21 cellular contexts compared by ENCODE assay signal in genomic region chr16:69936751-69937211, GRCh38. TPM values are rescaled to one million over a fixed set of nuclear protein-coding genes. Genes with fewer than 3 reads are reported as not detected.
"Had no signal": no experiment of that assay in that cellular context is flagged by ENCODE, and none has a peak within 500 bp of the region (broad histone marks: within the 10 kb centered on the region; RNA-seq: fewer than 3 reads in every experiment).

No MANE protein-coding gene starts in this region.

- H3K4me3 Mint-ChIP-seq: activated naive CD8-positive, alpha-beta T cell; activated T-cell treated with anti-CD3 and anti-CD28 coated beads, Interleukin-2, amount 50 U/mL, for 72 hours; endodermal cell; neural crest cell had no signal

- H3K27ac Mint-ChIP-seq: activated naive CD8-positive, alpha-beta T cell; activated T-cell treated with anti-CD3 and anti-CD28 coated beads, Interleukin-2, amount 50 U/mL, for 72 hours; endodermal cell had no signal

- H3K9me3 ChIP-seq: body of pancreas, esophagus muscularis mucosa, heart right ventricle, right atrium auricular region, upper lobe of left lung, vagina had no signal

- FAIRE-seq: islet of Langerhans had no signal

- DNase-seq: activated CD4-positive, alpha-beta T cell treated with anti-CD3 and anti-CD28 coated beads for 4 hours; activated CD4-positive, alpha-beta T cell treated with anti-CD3 and anti-CD28 coated beads, Interleukin-2, amount 50 U/mL, for 4 hours; activated naive CD4-positive, alpha-beta T cell treated with Interleukin-2 at 50 U/mL for 16 hours; activated T-cell treated with anti-CD3 and anti-CD28 coated beads for 4 hours; activated T-cell treated with anti-CD3 and anti-CD28 coated beads, Interleukin-2, amount 50 U/mL, for 72 hours; body of pancreas; cortex of kidney; endodermal cell; foreskin keratinocyte; heart right ventricle; left colon; naive thymus-derived CD8-positive, alpha-beta T cell; stimulated activated naive CD4-positive, alpha-beta T cell had no signal

- H3K9me3 Mint-ChIP-seq: activated T-cell treated with anti-CD3 and anti-CD28 coated beads, Interleukin-2, amount 50 U/mL, for 72 hours; endodermal cell; naive thymus-derived CD8-positive, alpha-beta T cell; neural crest cell had no signal

- H3K4me1 Mint-ChIP-seq: endodermal cell; naive thymus-derived CD8-positive, alpha-beta T cell had no signal

- H3K27ac ChIP-seq: body of pancreas, esophagus muscularis mucosa, foreskin keratinocyte, heart right ventricle, right atrium auricular region, upper lobe of left lung, vagina had no signal

- H3K27me3 ChIP-seq: body of pancreas, esophagus muscularis mucosa, foreskin keratinocyte, heart right ventricle, right atrium auricular region, upper lobe of left lung, vagina had no signal

- H3K4me1 ChIP-seq: body of pancreas, foreskin keratinocyte, heart right ventricle, right atrium auricular region had no signal

- ATAC-seq: activated T-cell treated with anti-CD3 and anti-CD28 coated beads, Interleukin-2, amount 50 U/mL, for 72 hours; body of pancreas; foreskin keratinocyte; heart right ventricle; left colon; naive thymus-derived CD8-positive, alpha-beta T cell had no signal

- H3K4me3 ChIP-seq: body of pancreas, esophagus muscularis mucosa, heart right ventricle, right atrium auricular region, upper lobe of left lung, vagina had no signal

- H3K27me3 Mint-ChIP-seq: activated naive CD8-positive, alpha-beta T cell; naive thymus-derived CD8-positive, alpha-beta T cell had no signal

RNA-seq across cellular contexts. Expression of gene CLEC18A, which starts 14.4 kb away (rescaled TPM):
- total RNA-seq: occipital lobe had no signal
